2 cellular contexts compared by ENCODE assay signal in the genomic region with DNA sequence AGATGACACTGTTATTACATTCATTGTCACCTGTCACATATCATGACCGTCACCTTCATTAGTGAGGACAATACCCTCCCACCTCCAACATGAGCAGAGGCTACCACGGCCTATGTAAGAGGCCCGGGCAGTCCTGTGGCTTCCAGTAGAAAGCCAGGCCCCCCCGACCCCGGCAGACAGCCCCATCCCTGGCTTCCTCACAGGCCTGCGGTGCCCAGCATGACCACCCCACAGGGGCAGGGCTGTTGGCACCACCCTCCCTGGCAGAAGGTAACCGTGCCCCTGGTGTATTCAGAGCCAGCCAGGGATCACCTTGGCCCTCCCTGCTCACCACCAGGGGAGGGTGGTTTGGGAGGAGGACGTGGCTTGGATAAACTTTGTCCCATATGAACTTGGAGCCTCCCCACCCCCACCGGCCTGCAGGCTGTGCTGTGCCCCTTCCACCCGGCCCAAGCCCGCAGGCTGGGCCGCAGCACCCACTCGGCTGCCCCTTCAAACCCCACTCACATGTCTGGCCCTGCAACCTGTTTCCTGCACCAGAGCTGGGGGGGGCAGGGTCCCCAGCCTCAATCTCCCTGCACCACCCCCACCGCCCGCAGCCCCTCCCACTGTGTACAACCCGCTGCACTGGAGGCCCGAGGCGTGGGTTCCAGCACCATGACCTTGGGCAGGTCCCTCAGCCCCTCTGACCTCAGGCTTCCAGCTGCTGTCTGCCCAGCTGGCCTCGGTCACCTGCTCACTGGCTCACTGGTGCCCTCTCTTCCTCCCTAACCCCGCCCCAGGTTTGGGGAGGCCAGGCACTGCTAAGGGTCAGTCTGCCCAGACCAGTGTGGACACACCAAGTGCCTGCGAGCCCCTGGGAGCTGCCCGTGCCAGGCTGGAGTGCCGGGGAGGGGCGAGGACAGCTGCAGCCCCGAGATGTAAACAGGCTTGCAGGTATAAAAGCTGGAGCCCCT.
TF ChIP-seq lines count a peak whose summit lies in the region.

No MANE protein-coding gene starts in this region.

TF ChIP-seq in HCT116, 20 proteins besides CTCF, POLR2A, EP300 and RAD21:
- TF ChIP-seq EZH2phosphoT487 (IDR thresholded peaks at IDR 0.05; ENCODE audit: borderline replicate concordance) = no peak
- TF ChIP-seq, protein P1, sequence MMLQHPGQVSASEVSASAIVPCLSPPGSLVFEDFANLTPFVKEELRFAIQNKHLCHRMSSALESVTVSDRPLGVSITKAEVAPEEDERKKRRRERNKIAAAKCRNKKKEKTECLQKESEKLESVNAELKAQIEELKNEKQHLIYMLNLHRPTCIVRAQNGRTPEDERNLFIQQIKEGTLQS (IDR thresholded peaks at IDR 0.05) = no peak
TF ChIP-seq in HCT116: peak in this region for 0.

TF ChIP-seq in H1, 55 proteins besides CTCF, POLR2A, EP300 and RAD21:
- TF ChIP-seq, protein P1 (IDR thresholded peaks at IDR 0.05; ENCODE audit: insufficient read depth, low read depth, low read length) = no peak
- no peak for TF ChIP-seq CTBP2 (IDR thresholded peaks at IDR 0.05; ENCODE audit: borderline replicate concordance, insufficient read depth, insufficient read length, low read length)
- TF ChIP-seq CBX5 (IDR thresholded peaks at IDR 0.05; ENCODE audit: low read depth, low read length) = no peak
- TF ChIP-seq RBBP5 (IDR thresholded peaks at IDR 0.05; ENCODE audit: borderline replicate concordance, low read depth, low read length) = no peak
- no peak for TF ChIP-seq PHF8 (conservative IDR thresholded peaks at IDR 0.05; ENCODE audit: low read depth, low read length)
- no peak for TF ChIP-seq RNF2 (IDR thresholded peaks at IDR 0.05; ENCODE audit: borderline replicate concordance, low read depth, low read length, missing control alignments, poor library complexity, severe bottlenecking)
- TF ChIP-seq, protein P2, sequence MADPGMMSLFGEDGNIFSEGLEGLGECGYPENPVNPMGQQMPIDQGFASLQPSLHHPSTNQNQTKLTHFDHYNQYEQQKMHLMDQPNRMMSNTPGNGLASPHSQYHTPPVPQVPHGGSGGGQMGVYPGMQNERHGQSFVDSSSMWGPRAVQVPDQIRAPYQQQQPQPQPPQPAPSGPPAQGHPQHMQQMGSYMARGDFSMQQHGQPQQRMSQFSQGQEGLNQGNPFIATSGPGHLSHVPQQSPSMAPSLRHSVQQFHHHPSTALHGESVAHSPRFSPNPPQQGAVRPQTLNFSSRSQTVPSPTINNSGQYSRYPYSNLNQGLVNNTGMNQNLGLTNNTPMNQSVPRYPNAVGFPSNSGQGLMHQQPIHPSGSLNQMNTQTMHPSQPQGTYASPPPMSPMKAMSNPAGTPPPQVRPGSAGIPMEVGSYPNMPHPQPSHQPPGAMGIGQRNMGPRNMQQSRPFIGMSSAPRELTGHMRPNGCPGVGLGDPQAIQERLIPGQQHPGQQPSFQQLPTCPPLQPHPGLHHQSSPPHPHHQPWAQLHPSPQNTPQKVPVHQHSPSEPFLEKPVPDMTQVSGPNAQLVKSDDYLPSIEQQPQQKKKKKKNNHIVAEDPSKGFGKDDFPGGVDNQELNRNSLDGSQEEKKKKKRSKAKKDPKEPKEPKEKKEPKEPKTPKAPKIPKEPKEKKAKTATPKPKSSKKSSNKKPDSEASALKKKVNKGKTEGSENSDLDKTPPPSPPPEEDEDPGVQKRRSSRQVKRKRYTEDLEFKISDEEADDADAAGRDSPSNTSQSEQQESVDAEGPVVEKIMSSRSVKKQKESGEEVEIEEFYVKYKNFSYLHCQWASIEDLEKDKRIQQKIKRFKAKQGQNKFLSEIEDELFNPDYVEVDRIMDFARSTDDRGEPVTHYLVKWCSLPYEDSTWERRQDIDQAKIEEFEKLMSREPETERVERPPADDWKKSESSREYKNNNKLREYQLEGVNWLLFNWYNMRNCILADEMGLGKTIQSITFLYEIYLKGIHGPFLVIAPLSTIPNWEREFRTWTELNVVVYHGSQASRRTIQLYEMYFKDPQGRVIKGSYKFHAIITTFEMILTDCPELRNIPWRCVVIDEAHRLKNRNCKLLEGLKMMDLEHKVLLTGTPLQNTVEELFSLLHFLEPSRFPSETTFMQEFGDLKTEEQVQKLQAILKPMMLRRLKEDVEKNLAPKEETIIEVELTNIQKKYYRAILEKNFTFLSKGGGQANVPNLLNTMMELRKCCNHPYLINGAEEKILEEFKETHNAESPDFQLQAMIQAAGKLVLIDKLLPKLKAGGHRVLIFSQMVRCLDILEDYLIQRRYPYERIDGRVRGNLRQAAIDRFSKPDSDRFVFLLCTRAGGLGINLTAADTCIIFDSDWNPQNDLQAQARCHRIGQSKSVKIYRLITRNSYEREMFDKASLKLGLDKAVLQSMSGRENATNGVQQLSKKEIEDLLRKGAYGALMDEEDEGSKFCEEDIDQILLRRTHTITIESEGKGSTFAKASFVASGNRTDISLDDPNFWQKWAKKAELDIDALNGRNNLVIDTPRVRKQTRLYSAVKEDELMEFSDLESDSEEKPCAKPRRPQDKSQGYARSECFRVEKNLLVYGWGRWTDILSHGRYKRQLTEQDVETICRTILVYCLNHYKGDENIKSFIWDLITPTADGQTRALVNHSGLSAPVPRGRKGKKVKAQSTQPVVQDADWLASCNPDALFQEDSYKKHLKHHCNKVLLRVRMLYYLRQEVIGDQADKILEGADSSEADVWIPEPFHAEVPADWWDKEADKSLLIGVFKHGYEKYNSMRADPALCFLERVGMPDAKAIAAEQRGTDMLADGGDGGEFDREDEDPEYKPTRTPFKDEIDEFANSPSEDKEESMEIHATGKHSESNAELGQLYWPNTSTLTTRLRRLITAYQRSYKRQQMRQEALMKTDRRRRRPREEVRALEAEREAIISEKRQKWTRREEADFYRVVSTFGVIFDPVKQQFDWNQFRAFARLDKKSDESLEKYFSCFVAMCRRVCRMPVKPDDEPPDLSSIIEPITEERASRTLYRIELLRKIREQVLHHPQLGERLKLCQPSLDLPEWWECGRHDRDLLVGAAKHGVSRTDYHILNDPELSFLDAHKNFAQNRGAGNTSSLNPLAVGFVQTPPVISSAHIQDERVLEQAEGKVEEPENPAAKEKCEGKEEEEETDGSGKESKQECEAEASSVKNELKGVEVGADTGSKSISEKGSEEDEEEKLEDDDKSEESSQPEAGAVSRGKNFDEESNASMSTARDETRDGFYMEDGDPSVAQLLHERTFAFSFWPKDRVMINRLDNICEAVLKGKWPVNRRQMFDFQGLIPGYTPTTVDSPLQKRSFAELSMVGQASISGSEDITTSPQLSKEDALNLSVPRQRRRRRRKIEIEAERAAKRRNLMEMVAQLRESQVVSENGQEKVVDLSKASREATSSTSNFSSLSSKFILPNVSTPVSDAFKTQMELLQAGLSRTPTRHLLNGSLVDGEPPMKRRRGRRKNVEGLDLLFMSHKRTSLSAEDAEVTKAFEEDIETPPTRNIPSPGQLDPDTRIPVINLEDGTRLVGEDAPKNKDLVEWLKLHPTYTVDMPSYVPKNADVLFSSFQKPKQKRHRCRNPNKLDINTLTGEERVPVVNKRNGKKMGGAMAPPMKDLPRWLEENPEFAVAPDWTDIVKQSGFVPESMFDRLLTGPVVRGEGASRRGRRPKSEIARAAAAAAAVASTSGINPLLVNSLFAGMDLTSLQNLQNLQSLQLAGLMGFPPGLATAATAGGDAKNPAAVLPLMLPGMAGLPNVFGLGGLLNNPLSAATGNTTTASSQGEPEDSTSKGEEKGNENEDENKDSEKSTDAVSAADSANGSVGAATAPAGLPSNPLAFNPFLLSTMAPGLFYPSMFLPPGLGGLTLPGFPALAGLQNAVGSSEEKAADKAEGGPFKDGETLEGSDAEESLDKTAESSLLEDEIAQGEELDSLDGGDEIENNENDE (IDR thresholded peaks at IDR 0.05; ENCODE audit: insufficient replicate concordance, low read length) = no peak
- TF ChIP-seq SIRT6 (IDR thresholded peaks at IDR 0.05; ENCODE audit: low read length) = no peak
- no peak for TF ChIP-seq BACH1 (IDR thresholded peaks at IDR 0.05; ENCODE audit: low read length)
- no peak for TF ChIP-seq CREB1 (IDR thresholded peaks at IDR 0.05)
- TF ChIP-seq TAF7 (optimal IDR thresholded peaks at IDR 0.05; ENCODE audit: borderline replicate concordance, low read depth, low read length) = no peak
- TF ChIP-seq POU5F1 (IDR thresholded peaks at IDR 0.05; ENCODE audit: low read depth, low read length) = no peak
- no peak for TF ChIP-seq GTF2F1 (IDR thresholded peaks at IDR 0.05; ENCODE audit: borderline replicate concordance, low read depth, low read length)
- no peak for TF ChIP-seq RFX5 (IDR thresholded peaks at IDR 0.05; ENCODE audit: borderline replicate concordance, low read depth, low read length)
- TF ChIP-seq TAF1 (IDR thresholded peaks at IDR 0.05; ENCODE audit: low read depth, low read length) = no peak
- TF ChIP-seq BRCA1 (IDR thresholded peaks at IDR 0.05; ENCODE audit: low read depth, low read length) = no peak
- TF ChIP-seq ZNF274 (IDR thresholded peaks at IDR 0.05; ENCODE audit: borderline replicate concordance, extremely low read depth, low read length) = no peak
- no peak for TF ChIP-seq ASH2L (IDR thresholded peaks at IDR 0.05; ENCODE audit: low read length)
- TF ChIP-seq, protein P3, sequence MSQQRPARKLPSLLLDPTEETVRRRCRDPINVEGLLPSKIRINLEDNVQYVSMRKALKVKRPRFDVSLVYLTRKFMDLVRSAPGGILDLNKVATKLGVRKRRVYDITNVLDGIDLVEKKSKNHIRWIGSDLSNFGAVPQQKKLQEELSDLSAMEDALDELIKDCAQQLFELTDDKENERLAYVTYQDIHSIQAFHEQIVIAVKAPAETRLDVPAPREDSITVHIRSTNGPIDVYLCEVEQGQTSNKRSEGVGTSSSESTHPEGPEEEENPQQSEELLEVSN (IDR thresholded peaks at IDR 0.05) = no peak
- no peak for TF ChIP-seq SUZ12 (IDR thresholded peaks at IDR 0.05; ENCODE audit: low read length)
